ENCODE assay signal across 15 cellular contexts in the genomic region with DNA sequence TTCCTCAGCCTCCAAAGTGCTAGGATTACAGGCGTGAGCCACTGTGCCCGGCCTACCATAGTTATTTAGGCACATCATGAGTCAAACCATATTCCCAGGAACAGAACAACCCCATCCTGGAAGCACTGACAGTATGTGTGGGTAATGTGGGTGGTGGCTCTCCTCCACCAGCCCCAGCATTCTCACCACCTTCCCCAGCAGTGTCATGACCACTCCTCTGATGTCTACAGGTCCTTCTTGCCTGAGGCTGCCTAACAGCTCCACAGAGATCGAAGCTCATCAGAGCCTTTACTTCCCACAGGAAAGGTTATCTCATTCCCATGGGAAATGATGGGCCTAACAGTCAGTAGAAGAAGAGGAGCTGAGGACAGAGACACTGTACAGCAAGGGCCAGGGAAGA.
"Had no signal": no experiment of that assay in that cellular context is flagged by ENCODE, and none has a peak within 500 bp of the region (broad histone marks: within the 10 kb centered on the region; RNA-seq: fewer than 3 reads in every experiment).

No MANE protein-coding gene starts in this region.

- H3K4me1 Mint-ChIP-seq: neural crest cell had no signal

- H3K27me3 Mint-ChIP-seq: activated naive CD8-positive, alpha-beta T cell had no signal

- H3K4me3 Mint-ChIP-seq: activated naive CD8-positive, alpha-beta T cell; activated T-cell treated with anti-CD3 and anti-CD28 coated beads, Interleukin-2, amount 50 U/mL, for 4 hours; neural crest cell had no signal

- DNase-seq: activated CD4-positive, alpha-beta T cell treated with anti-CD3 and anti-CD28 coated beads, Interleukin-2, amount 50 U/mL, for 4 hours; activated gamma-delta T cell; activated T-cell treated with anti-CD3 and anti-CD28 coated beads, Interleukin-2, amount 50 U/mL, for 4 hours; amygdala; dorsolateral prefrontal cortex; heart left ventricle; left ventricle myocardium inferior; ovary had no signal

- H3K27ac Mint-ChIP-seq: activated naive CD8-positive, alpha-beta T cell had no signal

- H3K4me3 ChIP-seq: dorsolateral prefrontal cortex, heart left ventricle, left ventricle myocardium inferior, ovary, skin epidermis had no signal

- H3K27ac ChIP-seq: brain microvascular endothelial cell, dorsolateral prefrontal cortex, heart left ventricle, left ventricle myocardium inferior, ovary, skin epidermis had no signal

- FAIRE-seq: endometrium, frontal cortex, islet of Langerhans had no signal

- H3K9me3 ChIP-seq: heart left ventricle, left ventricle myocardium inferior, ovary had no signal

- H3K36me3 ChIP-seq: brain microvascular endothelial cell, heart left ventricle, left ventricle myocardium inferior, ovary had no signal

- H3K27me3 ChIP-seq: brain microvascular endothelial cell, heart left ventricle, ovary had no signal

- H3K4me1 ChIP-seq: heart left ventricle had no signal

- H3K9me3 Mint-ChIP-seq: activated T-cell treated with anti-CD3 and anti-CD28 coated beads, Interleukin-2, amount 50 U/mL, for 4 hours had no signal
